ENCODE assay signal across 8 cellular contexts in genomic region chr9:121651295-121652036, GRCh38. TPM values are rescaled to one million over a fixed set of nuclear protein-coding genes. Genes with fewer than 3 reads are reported as not detected.
DNase-seq lines count a peak whose midpoint lies in the region; ATAC-seq, FAIRE-seq and TF ChIP-seq lines count a peak whose summit lies in the region.

DAB2IP (plus strand) TSS chr9:121651634; CDS start chr9:121651776, 142 bp downstream.

- ATAC-seq in sciatic nerve (peak; percentile 79), GM18870 (IDR thresholded peaks at IDR 0.05; ENCODE audit: unreplicated experiment) (no peak), HG03432 (IDR thresholded peaks at IDR 0.05; ENCODE audit: unreplicated experiment) (no peak)

- FAIRE-seq in GM12892 (lab: Jason Lieb, UNC): no peak

- no peaks in the 10 kb centered on the region for H3K9me3 Mint-ChIP-seq in MCF 10A (ENCODE audit: unreplicated experiment)

- no TSS peak for BruUV-seq in MCF 10A (replicated peaks; lab: Mats Ljungman, UMichigan)

- H3K4me3 ChIP-seq in iPS-18c (ENCODE audit: insufficient read depth, low read depth, low read length): peak within 1 kb of the TSS; percentile 50

- no peak for TF ChIP-seq POLR2A in GM12892 (IDR thresholded peaks at IDR 0.05; ENCODE audit: low read depth, low read length)

- peaks cover 3% of the 10 kb centered on the region for H3K9me3 ChIP-seq in iPS-18c (ENCODE audit: control insufficient read depth, insufficient read depth, low read length)

- peak within 1 kb of the TSS; percentile 68 for H3K4me3 Mint-ChIP-seq in MCF 10A (ENCODE audit: unreplicated experiment)

- H3K27me3 Mint-ChIP-seq in MCF 10A (ENCODE audit: insufficient read depth, unreplicated experiment): peaks cover 29% of the 10 kb centered on the region

- POLR2A ChIA-PET in MCF 10A (lab: Yijun Ruan, JAX): no interaction called here

- H3K27ac Mint-ChIP-seq in MCF 10A (ENCODE audit: low read depth, unreplicated experiment): no peak within 1 kb of the TSS

- CTCF ChIA-PET in MCF 10A (lab: Yijun Ruan, JAX): interaction anchor here (0.6 to 1.1 kb wide), 2 partner anchors 12 to 42 kb away, joined by 3 read pairs; no protein-coding TSS in a partner anchor

- intact Hi-C loops in MCF 10A (cut with micrococcal nuclease) (no loop called here), sciatic nerve (cut with DNase I) (no loop called here)

- no peak for TF ChIP-seq CTCF in MCF 10A (IDR thresholded peaks at IDR 0.05; ENCODE audit: unreplicated experiment)

- peaks cover 9% of the 10 kb centered on the region for H3K4me1 Mint-ChIP-seq in MCF 10A (ENCODE audit: insufficient read depth, unreplicated experiment)

- H3K36me3 Mint-ChIP-seq in MCF 10A (ENCODE audit: insufficient read depth, unreplicated experiment): no peaks in the 10 kb centered on the region

- DNase-seq in ELF-1 (ENCODE audit: low read depth, low spot score) (peak; percentile 85), NCI-H2171 (lab: John Stamatoyannopoulos, UW) (peak; percentile 38), MCF 10A (ENCODE audit: unreplicated experiment) (peak; percentile 39), sciatic nerve (ENCODE audit: low spot score) (no peak), GM12892 (ENCODE audit: insufficient read length) (no peak)

RNA-seq across cellular contexts. Expression of gene DAB2IP, which starts in this region (rescaled TPM):
- 15.5 and 17.0 TPM in 2 replicates for total RNA-seq in MCF 10A (2022)
- 70.7 TPM for total RNA-seq in sciatic nerve
- polyA plus RNA-seq in GM12892 (2012; ENCODE audit: missing spikeins): 0.13 TPM

Comparison
In these comparisons a context has a peak if more than half of its experiments do, and no peak if none do; other contexts are left out.
1. DNase-seq: peak in ELF-1 (single experiment), NCI-H2171 (single experiment) and MCF 10A (single experiment); none in sciatic nerve (single experiment) and GM12892 (single experiment).